ENCODE assay signal across 11 cellular contexts in genomic region chr5:181100121-181101015, GRCh38. TPM values are rescaled to one million over a fixed set of nuclear protein-coding genes. Genes with fewer than 3 reads are reported as not detected.
A peak's percentile ranks its signal among the peaks of the same experiment; 100 is the strongest.
DNase-seq lines count a peak whose midpoint lies in the region; FAIRE-seq and TF ChIP-seq lines count a peak whose summit lies in the region.
"Had no signal": no experiment of that assay in that cellular context is flagged by ENCODE, and none has a peak within 500 bp of the region (broad histone marks: within the 10 kb centered on the region; RNA-seq: fewer than 3 reads in every experiment).

No MANE protein-coding gene starts in this region.

- H3K79me2 ChIP-seq in mammary epithelial cell (ENCODE audit: insufficient read depth, low read length) = no peaks in the 10 kb centered on the region

- POLR2A ChIA-PET in A673 (lab: Charles Lee; ENCODE audit: low non-redundant PET) = no interaction called here

- WGBS in mammary epithelial cell (ENCODE audit: low coverage, missing lambda C conversion rate) = 23% methylated on average over 13 of the region's 63 CpGs
- 22% methylated on average over 5 of the region's 63 CpGs; no CpG with 5 or more reads in 1 of the 2 donors for WGBS in esophagus squamous epithelium, 2 donors

- no peak for TF ChIP-seq POLR2A in esophagus squamous epithelium (IDR thresholded peaks at IDR 0.05)

- no peak overlapping the region for H3K27ac ChIP-seq in mammary epithelial cell (ENCODE audit: insufficient read depth, low read depth, low read length)
- no peak overlapping the region for H3K27ac ChIP-seq in esophagus squamous epithelium
- no peak overlapping the region for H3K27ac ChIP-seq in A673 (ENCODE audit: low read depth, low read length, poor library complexity, severe bottlenecking)
- H3K27ac ChIP-seq: uterus had no signal

- TF ChIP-seq CTCF in AG10803 (conservative IDR thresholded peaks at IDR 0.05; ENCODE audit: low read length) (no peak), mammary epithelial cell (conservative IDR thresholded peaks at IDR 0.05 in 1 of 2, IDR thresholded peaks at IDR 0.05 in 1 of 2; ENCODE audit: extremely low read depth in 1 of 2, insufficient read depth in 1 of 2, low read depth in 1 of 2, low read length in 2 of 2) (no peak), esophagus squamous epithelium (IDR thresholded peaks at IDR 0.05) (no peak), A673 (conservative IDR thresholded peaks at IDR 0.05; ENCODE audit: low read depth, low read length) (no peak)

- H3K36me3 ChIP-seq in ES-I3 (ENCODE audit: insufficient read depth, low read length) (no peaks in the 10 kb centered on the region), mammary epithelial cell (ENCODE audit: insufficient read depth, low read length) (no peaks in the 10 kb centered on the region), esophagus squamous epithelium (no peaks in the 10 kb centered on the region), A673 (ENCODE audit: insufficient read depth, low read length, poor library complexity, severe bottlenecking) (no peaks in the 10 kb centered on the region)
- H3K36me3 ChIP-seq: uterus had no signal

- no TSS peak for BruUV-seq in mammary epithelial cell (replicated peaks; lab: Mats Ljungman, UMichigan)
- no TSS peak for BruUV-seq in A673 (replicated peaks; lab: Mats Ljungman, UMichigan)

- FAIRE-seq in GM19239 (lab: Jason Lieb, UNC) = no peak

- CTCF ChIA-PET in mammary epithelial cell (lab: Charles Lee; ENCODE audit: low non-redundant PET) = no interaction called here
- CTCF ChIA-PET in A673 (lab: Charles Lee) = no interaction called here

- H3K4me1 ChIP-seq in ES-I3 (ENCODE audit: insufficient read depth, low read length) = no peaks in the 10 kb centered on the region
- no peaks in the 10 kb centered on the region for H3K4me1 ChIP-seq in mammary epithelial cell (ENCODE audit: insufficient read depth, low read length)
- H3K4me1 ChIP-seq in esophagus squamous epithelium = peaks cover 0 to 9% (median 0%) of the 10 kb centered on the region in 3 donors
- no peaks in the 10 kb centered on the region for H3K4me1 ChIP-seq in A673 (ENCODE audit: insufficient read depth, low read length, poor library complexity, severe bottlenecking)
- H3K4me1 ChIP-seq: uterus had no signal

- in situ Hi-C loops in mammary epithelial cell (cut with MboI; ENCODE audit: low sequenced_read_pairs in 2 of 2) = no loop called here

- H3K9me3 ChIP-seq in ES-I3 (ENCODE audit: control insufficient read depth, insufficient read depth, low read length) (no peaks in the 10 kb centered on the region), mammary epithelial cell (replicated peaks; ENCODE audit: insufficient read depth, low read length) (no peaks in the 10 kb centered on the region), esophagus squamous epithelium (no peaks in the 10 kb centered on the region), A673 (ENCODE audit: low read depth, low read length, poor library complexity, severe bottlenecking) (no peaks in the 10 kb centered on the region)
- H3K9me3 ChIP-seq: uterus had no signal

- no peak overlapping the region for H3K4me3 ChIP-seq in AG10803 (ENCODE audit: low read length)
- peak overlapping the region in 1 of 3 experiments; percentile 34 for H3K4me3 ChIP-seq in mammary epithelial cell (replicated peaks in 1 of 3; ENCODE audit: insufficient read depth in 1 of 3, low read depth in 2 of 3, low read length in 3 of 3)
- H3K4me3 ChIP-seq in esophagus squamous epithelium = peak overlapping the region in 1 of 4 donors; percentile 44
- no peak overlapping the region for H3K4me3 ChIP-seq in A673 (ENCODE audit: low read depth, low read length, poor library complexity, severe bottlenecking)
- H3K4me3 ChIP-seq: uterus had no signal

- H3K9ac ChIP-seq in ES-I3 (ENCODE audit: low read depth, low read length) (peak overlapping the region; percentile 43; the same call in 1 of the 2 replicates), mammary epithelial cell (ENCODE audit: insufficient read depth, low read length) (no peak overlapping the region)

- no peaks in the 10 kb centered on the region for H4K20me1 ChIP-seq in mammary epithelial cell (ENCODE audit: insufficient read depth, low read length)

- intact Hi-C loops in mammary epithelial cell (cut with micrococcal nuclease) (loop anchor here (10.0 kb wide), 1 partner anchor 54 kb away; no protein-coding TSS in a partner anchor), esophagus squamous epithelium (cut with DNase I) (no loop called here), A673 (cut with micrococcal nuclease; ENCODE audit: unreplicated experiment) (no loop called here)

- dilution Hi-C loops in mammary epithelial cell (cut with HindIII; ENCODE audit: low sequenced_read_pairs) = no loop called here

- H3K4me2 ChIP-seq in mammary epithelial cell (ENCODE audit: insufficient read depth, low read depth, low read length) = peak overlapping the region; percentile 80

- H3K27me3 ChIP-seq in mammary epithelial cell (ENCODE audit: insufficient read depth, low read length) (peaks cover 2% of the 10 kb centered on the region), esophagus squamous epithelium (peaks cover 8 to 48% (median 10%) of the 10 kb centered on the region in 4 donors), A673 (replicated peaks; ENCODE audit: insufficient read depth, low read depth, low read length, poor library complexity) (peaks cover 28% of the 10 kb centered on the region)

- DNase-seq in AG10803 (ENCODE audit: low read depth) = peak; percentile 20
- no peak for DNase-seq in mammary epithelial cell
- peak; percentile 77 for DNase-seq in mesenteric fat pad (ENCODE audit: low spot score)
- DNase-seq in esophagus squamous epithelium (lab: John Stamatoyannopoulos, UW) = no peak
- no peak for DNase-seq in GM19239 (ENCODE audit: insufficient read length, low spot score)
- no peak for DNase-seq in A673 (ENCODE audit: low spot score)
- no peak for DNase-seq in stimulated activated CD4-positive, alpha-beta T cell treated with anti-CD3 and anti-CD28 coated beads, Interleukin-12 subunit alpha, Interleukin-12 subunit beta, amount 100 ng/mL, for 4 hours
- DNase-seq: activated effector memory CD4-positive, alpha-beta T cell treated with Interleukin-2 at 50 U/mL for 16 hours; KG1; uterus had no signal

- H2AFZ ChIP-seq in mammary epithelial cell (ENCODE audit: low read depth, low read length) = peak overlapping the region; percentile 26

RNA-seq across cellular contexts. Expression of gene OR2V1, which starts 30.6 kb away (rescaled TPM):
- not detected for total RNA-seq in mammary epithelial cell
- polyA plus RNA-seq in mammary epithelial cell = not detected
- polyA minus RNA-seq in mammary epithelial cell = not detected
- not detected for total RNA-seq in mesenteric fat pad
- not detected for total RNA-seq in esophagus squamous epithelium
- total RNA-seq in A673 (2021) = not detected in 2 replicates
- total RNA-seq: uterus had no signal

RNA-seq across cellular contexts. Expression of gene OR2V2, which starts 47.0 kb away (rescaled TPM):
- total RNA-seq in mammary epithelial cell (not detected), mesenteric fat pad (not detected), esophagus squamous epithelium (not detected), A673 (2021) (not detected in 2 replicates)
- polyA plus RNA-seq in mammary epithelial cell = not detected
- polyA minus RNA-seq in mammary epithelial cell = not detected
- total RNA-seq: uterus had no signal

Comparison
In these comparisons a context has a peak if more than half of its experiments do, and no peak if none do; other contexts are left out.
1. DNase-seq: peak in AG10803 (single experiment) and mesenteric fat pad (single experiment); none in mammary epithelial cell (single experiment), esophagus squamous epithelium (single experiment), GM19239 (single experiment), A673 (single experiment) and stimulated activated CD4-positive, alpha-beta T cell treated with anti-CD3 and anti-CD28 coated beads, Interleukin-12 subunit alpha, Interleukin-12 subunit beta, amount 100 ng/mL, for 4 hours (single experiment).